8 cellular contexts compared by ENCODE assay signal in genomic region chr1:203026666-203027663, GRCh38. TPM values are rescaled to one million over a fixed set of nuclear protein-coding genes. Genes with fewer than 3 reads are reported as not detected.
A peak's percentile ranks its signal among the peaks of the same experiment; 100 is the strongest.
DNase-seq lines count a peak whose midpoint lies in the region; ATAC-seq and TF ChIP-seq lines count a peak whose summit lies in the region.

No MANE protein-coding gene starts in this region.

- DNase-seq in NCI-H1417 (lab: John Stamatoyannopoulos, UW) (peak in 2 of 3 experiments; percentile 36 to 44), NCI-H1417 treated with DMSO at 0.1 percent for 48 hours (lab: John Stamatoyannopoulos, UW) (no peak), brain microvascular endothelial cell (no peak), lower leg skin (ENCODE audit: low spot score in 2 of 2) (peak in 1 of 2 donors; percentile 87), tibial nerve (ENCODE audit: low spot score in 2 of 2) (no peak), NCI-H2196 (lab: John Stamatoyannopoulos, UW; ENCODE audit: unreplicated experiment) (no peak)
- DNase-seq in stimulated activated CD4-positive, alpha-beta T cell treated with anti-CD3 and anti-CD28 coated beads, Interleukin-4, amount 100 ng/mL, for 24 hours: no peak

- H3K27ac ChIP-seq in brain microvascular endothelial cell (no peak overlapping the region), tibial nerve (peak overlapping the region in 1 of 4 donors; percentile 72)

- intact Hi-C loops in lower leg skin (cut with DNase I; ENCODE audit: low total_unique reads): no loop called here

- peaks cover 16% of the 10 kb centered on the region for H3K27me3 ChIP-seq in brain microvascular endothelial cell (replicated peaks)
- no peaks in the 10 kb centered on the region for H3K27me3 ChIP-seq in tibial nerve

- H3K4me3 ChIP-seq in brain microvascular endothelial cell (ENCODE audit: low read depth, low read length) (peak overlapping the region; percentile 61), lower leg skin (ENCODE audit: low read depth, poor library complexity, severe bottlenecking) (peak overlapping the region; percentile 25), tibial nerve (peak overlapping the region; percentile 24 to 55 (median 38))

- TF ChIP-seq POLR2A in lower leg skin (IDR thresholded peaks at IDR 0.05) (no peak), tibial nerve (IDR thresholded peaks at IDR 0.05) (no peak)

- TF ChIP-seq EP300 in tibial nerve (IDR thresholded peaks at IDR 0.05): no peak

- no peaks in the 10 kb centered on the region for H3K9me3 ChIP-seq in tibial nerve

- WGBS in lower leg skin, 2 donors: 13 to 15% methylated on average over 43 to 46 of the region's 46 CpGs
- WGBS in tibial nerve, 2 donors: 9 to 10% methylated on average over 41 to 46 of the region's 46 CpGs

- in situ Hi-C loops in brain microvascular endothelial cell (cut with HindIII; ENCODE audit: low pct_ligation_motif_present, low sequenced_read_pairs): no loop called here

- TF ChIP-seq CTCF in brain microvascular endothelial cell (IDR thresholded peaks at IDR 0.05; ENCODE audit: low read depth, low read length, missing control alignments) (no peak), lower leg skin (IDR thresholded peaks at IDR 0.05) (no peak), tibial nerve (IDR thresholded peaks at IDR 0.05) (no peak)

- peak; percentile 17 for ATAC-seq in HG03442 (IDR thresholded peaks at IDR 0.05; ENCODE audit: unreplicated experiment)

- H3K36me3 ChIP-seq in brain microvascular endothelial cell (replicated peaks) (peaks cover 17% of the 10 kb centered on the region), tibial nerve (peaks cover 3 to 24% (median 8%) of the 10 kb centered on the region in 3 donors)

- peaks cover 0 to 17% (median 8%) of the 10 kb centered on the region in 4 donors for H3K4me1 ChIP-seq in tibial nerve

RNA-seq across cellular contexts. Expression of gene PPFIA4, which starts 0.7 kb away (rescaled TPM):
- total RNA-seq in lower leg skin (1 to 10 TPM; 1.7 to 4.0 (median 2.8) TPM), tibial nerve (10 to 100 TPM in 1 of 4 donors, under 1 TPM in 3; under 0.01 to 24.6 (median 0.30) TPM)

RNA-seq across cellular contexts. Expression of gene TMEM183A, which starts 19.8 kb away (rescaled TPM):
- total RNA-seq in lower leg skin (10 to 100 TPM; 48.8 to 69.3 (median 61.1) TPM), tibial nerve (10 to 100 TPM; 64.3 to 80.6 (median 74.7) TPM)

RNA-seq across cellular contexts. Expression of gene MYOG, which starts 58.8 kb away (rescaled TPM):
- not detected for total RNA-seq in lower leg skin
- total RNA-seq in tibial nerve: not detected

RNA-seq across cellular contexts. Expression of gene CYB5R1, which starts 59.9 kb away (rescaled TPM):
- total RNA-seq in lower leg skin (100 to 1,000 TPM; 170 to 203 (median 188) TPM), tibial nerve (10 to 100 TPM; 36.6 to 48.9 (median 42.2) TPM)

Comparison
In these comparisons a context has a peak if more than half of its experiments do, and no peak if none do; other contexts are left out.
1. DNase-seq: peak in NCI-H1417 (2 of 3); none in NCI-H1417 treated with DMSO at 0.1 percent for 48 hours (single experiment), brain microvascular endothelial cell (single experiment), tibial nerve (0 of 2), NCI-H2196 (single experiment) and stimulated activated CD4-positive, alpha-beta T cell treated with anti-CD3 and anti-CD28 coated beads, Interleukin-4, amount 100 ng/mL, for 24 hours (single experiment).
2. Peak in every context shown above with its lines, with median percentiles within 50 percentile points of each other: H3K4me3 ChIP-seq.